ENCODE assay signal across 8 cellular contexts in the genomic region with DNA sequence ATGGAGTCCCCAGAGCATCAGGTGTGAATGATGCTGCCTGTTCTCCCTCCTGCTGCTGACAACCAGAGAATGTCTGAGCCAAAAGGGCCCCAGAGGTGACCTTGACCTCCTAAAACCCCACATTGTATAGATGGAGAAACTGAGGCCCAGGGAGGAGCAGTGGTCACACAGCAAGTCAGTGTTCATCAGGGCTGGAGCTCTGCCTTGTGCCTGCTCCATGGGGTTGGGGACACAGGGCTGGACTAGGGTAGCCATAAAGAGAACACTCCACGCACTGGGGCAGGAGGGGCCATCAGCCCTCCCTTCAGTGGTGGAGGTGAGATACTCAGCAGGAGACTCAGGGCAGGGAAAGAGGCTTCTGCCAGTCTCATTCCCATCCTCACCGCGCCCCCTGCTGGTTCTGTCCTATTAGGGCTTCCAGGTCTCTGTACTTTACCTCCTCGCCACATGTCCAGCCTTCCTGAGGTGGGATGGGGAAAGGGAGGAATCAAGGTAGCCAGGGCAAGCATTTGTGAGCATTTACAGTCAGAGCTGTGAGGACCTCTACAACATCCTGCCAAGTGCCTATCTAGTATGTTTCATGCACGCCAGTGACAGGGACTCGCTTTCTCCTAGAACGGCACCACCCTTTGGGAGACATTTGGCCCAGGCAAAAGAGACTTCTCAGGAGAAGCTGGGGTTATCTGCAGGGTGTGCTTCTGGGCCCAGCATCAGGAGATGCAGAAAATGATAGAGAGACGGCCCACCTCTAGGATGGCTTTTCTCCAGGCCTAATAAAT. TPM values are rescaled to one million over a fixed set of nuclear protein-coding genes. Genes with fewer than 3 reads are reported as not detected.
A peak's percentile ranks its signal among the peaks of the same experiment; 100 is the strongest.
DNase-seq lines count a peak whose midpoint lies in the region; ATAC-seq, FAIRE-seq and TF ChIP-seq lines count a peak whose summit lies in the region.

No MANE protein-coding gene starts in this region.

- H3K4me2 ChIP-seq in trophoblast cell (ENCODE audit: low read length): no peak overlapping the region

- peak overlapping the region; percentile 73 for H2BK120ac ChIP-seq in trophoblast cell (ENCODE audit: insufficient read depth, low read length, poor library complexity)

- no peaks in the 10 kb centered on the region for H3K79me2 ChIP-seq in trophoblast cell (ENCODE audit: control insufficient read depth, insufficient read depth, low read length, poor library complexity)

- no peak for TF ChIP-seq EP300 in gastroesophageal sphincter (IDR thresholded peaks at IDR 0.05)

- peak overlapping the region; percentile 80 for H4K91ac ChIP-seq in trophoblast cell (ENCODE audit: low read depth, low read length)

- peak; percentile 52 for TF ChIP-seq CTCF in CD8-positive, alpha-beta T cell (IDR thresholded peaks at IDR 0.05)
- TF ChIP-seq CTCF in RWPE1 (conservative IDR thresholded peaks at IDR 0.05; ENCODE audit: low read depth): peak; percentile 48
- TF ChIP-seq CTCF in gastroesophageal sphincter (IDR thresholded peaks at IDR 0.05): peak; percentile 28 to 71 (median 61)

- WGBS in gastroesophageal sphincter (ENCODE audit: low coverage in 1 of 2), 2 donors: 7 to 29% methylated on average over 2 of the region's 8 CpGs
- no CpG with 5 or more reads among the region's 8 CpGs for WGBS in trophoblast cell (ENCODE audit: extremely low coverage, insufficient coverage, insufficient read length)

- H3K23ac ChIP-seq in trophoblast cell (ENCODE audit: low read length): no peak overlapping the region

- no peaks in the 10 kb centered on the region for H3K9me3 Mint-ChIP-seq in CD8-positive, alpha-beta T cell

- no peaks in the 10 kb centered on the region for H3K4me1 Mint-ChIP-seq in CD8-positive, alpha-beta T cell (ENCODE audit: low read depth)

- no peak overlapping the region for H4K12ac ChIP-seq in trophoblast cell (ENCODE audit: low read depth, low read length)

- H3K18ac ChIP-seq in trophoblast cell (ENCODE audit: low read length): peak overlapping the region; percentile 47

- H3K14ac ChIP-seq in trophoblast cell (ENCODE audit: low read length): peak overlapping the region; percentile 61

- H2AK5ac ChIP-seq in trophoblast cell (ENCODE audit: low read length): peak overlapping the region; percentile 73

- H4K8ac ChIP-seq in trophoblast cell (ENCODE audit: low read depth, low read length): peak overlapping the region; percentile 57

- peak overlapping the region; percentile 46 for H2BK5ac ChIP-seq in trophoblast cell (ENCODE audit: low read depth, low read length, poor library complexity)

- CTCF ChIA-PET in CD8-positive, alpha-beta T cell (lab: Charles Lee): interaction anchor here (0.6 to 3.7 kb wide), 20 partner anchors 9 to 729 kb away, joined by 3 to 27 read pairs (median 4); no protein-coding TSS in a partner anchor
- CTCF ChIA-PET in RWPE1 (lab: Yijun Ruan, JAX): interaction anchor here (0.5 to 1.7 kb wide), 11 partner anchors 10 to 217 kb away, joined by 3 to 5 read pairs (median 4); no protein-coding TSS in a partner anchor

- H3K27ac ChIP-seq in CD8-positive, alpha-beta T cell (ENCODE audit: low read depth, low read length): no peak overlapping the region
- no peak overlapping the region for H3K27ac ChIP-seq in RWPE1
- no peak overlapping the region for H3K27ac ChIP-seq in gastroesophageal sphincter
- H3K27ac ChIP-seq in trophoblast cell (ENCODE audit: low read depth, low read length): peak overlapping the region; percentile 12

- intact Hi-C loops in CD8-positive, alpha-beta T cell (cut with DNase I, micrococcal nuclease): loop anchor here (1.0 kb wide), 1 partner anchor 103 kb away; no protein-coding TSS in a partner anchor

- no peak overlapping the region for H3K27ac Mint-ChIP-seq in CD8-positive, alpha-beta T cell

- no peak overlapping the region for H3K4me3 ChIP-seq in CD8-positive, alpha-beta T cell (ENCODE audit: low read depth, low read length)
- H3K4me3 ChIP-seq in gastroesophageal sphincter (no peak overlapping the region), trophoblast cell (ENCODE audit: low read depth, low read length) (no peak overlapping the region)

- H3K36me3 ChIP-seq in CD8-positive, alpha-beta T cell (ENCODE audit: insufficient read depth, low read length): no peaks in the 10 kb centered on the region
- no peaks in the 10 kb centered on the region for H3K36me3 ChIP-seq in gastroesophageal sphincter
- H3K36me3 ChIP-seq in trophoblast cell (ENCODE audit: control insufficient read depth in 1 of 2, insufficient read depth in 2 of 2, low read length in 2 of 2): no peaks in the 10 kb centered on the region

- peak overlapping the region; percentile 88 for H2BK12ac ChIP-seq in trophoblast cell (ENCODE audit: low read length)

- FAIRE-seq in urothelium cell line (lab: Jason Lieb, UNC): no peak

- no peaks in the 10 kb centered on the region for H3K27me3 Mint-ChIP-seq in CD8-positive, alpha-beta T cell (ENCODE audit: low read depth)

- no peak for TF ChIP-seq POLR2A in gastroesophageal sphincter (IDR thresholded peaks at IDR 0.05)

- H3K27me3 ChIP-seq in CD8-positive, alpha-beta T cell (ENCODE audit: insufficient read depth, low read length): no peaks in the 10 kb centered on the region
- H3K27me3 ChIP-seq in gastroesophageal sphincter: peaks cover 9% of the 10 kb centered on the region
- no peaks in the 10 kb centered on the region for H3K27me3 ChIP-seq in trophoblast cell (ENCODE audit: insufficient read depth, low read length)

- H3K4ac ChIP-seq in trophoblast cell (ENCODE audit: low read depth, low read length): no peak overlapping the region

- no peaks in the 10 kb centered on the region for H3K4me1 ChIP-seq in CD8-positive, alpha-beta T cell (ENCODE audit: insufficient read depth, low read length)
- no peaks in the 10 kb centered on the region for H3K4me1 ChIP-seq in gastroesophageal sphincter
- peaks cover 17% of the 10 kb centered on the region in 2 experiments for H3K4me1 ChIP-seq in trophoblast cell (ENCODE audit: control insufficient read depth in 1 of 2, insufficient read depth in 2 of 2, low read length in 2 of 2)

- H3K79me1 ChIP-seq in trophoblast cell (ENCODE audit: low read length): peaks cover 14% of the 10 kb centered on the region

- no peak overlapping the region for H3K4me3 Mint-ChIP-seq in CD8-positive, alpha-beta T cell

- peak; percentile 56 for ATAC-seq in CD8-positive, alpha-beta T cell
- peak; percentile 51 for ATAC-seq in HG02885 (IDR thresholded peaks at IDR 0.05; ENCODE audit: poor library complexity, unreplicated experiment)
- ATAC-seq in gastroesophageal sphincter: peak; percentile 29
- no peak for ATAC-seq in GM21515 (IDR thresholded peaks at IDR 0.05; ENCODE audit: unreplicated experiment)

- H3K9ac ChIP-seq in trophoblast cell (ENCODE audit: low read length): no peak overlapping the region

- peak; percentile 29 to 72 (median 53) for DNase-seq in CD8-positive, alpha-beta T cell
- DNase-seq in RWPE1 (ENCODE audit: low spot score) (peak; percentile 55), trophoblast cell (peak; percentile 73 to 88), urothelium cell line (ENCODE audit: low spot score) (peak; percentile 56)
- peak; percentile 85 for DNase-seq in activated effector memory CD4-positive, alpha-beta T cell treated with anti-CD3 and anti-CD28 coated beads, Interleukin-2, amount 50 U/mL, for 16 hours

- H3K9me3 ChIP-seq in CD8-positive, alpha-beta T cell (ENCODE audit: low read length): no peaks in the 10 kb centered on the region
- no peaks in the 10 kb centered on the region for H3K9me3 ChIP-seq in gastroesophageal sphincter
- no peaks in the 10 kb centered on the region for H3K9me3 ChIP-seq in trophoblast cell (ENCODE audit: insufficient read depth, low read depth, low read length)

- no peaks in the 10 kb centered on the region for H3K36me3 Mint-ChIP-seq in CD8-positive, alpha-beta T cell

- POLR2A ChIA-PET in CD8-positive, alpha-beta T cell (lab: Charles Lee): interaction anchor here (0.9 kb wide), 1 partner anchor 109 kb away, joined by 3 read pairs; no protein-coding TSS in a partner anchor
- POLR2A ChIA-PET in RWPE1 (lab: Yijun Ruan, JAX; ENCODE audit: low non-redundant PET): no interaction called here

- H2AFZ ChIP-seq in trophoblast cell (ENCODE audit: insufficient read depth, low read length, poor library complexity): peak overlapping the region; percentile 17

RNA-seq across cellular contexts. Expression of a gene that starts 43.2 kb away (rescaled TPM):
- 10 to 100 TPM in 1 of 2 experiments, 1 to 10 TPM in 1; 9.6 to 10.7 TPM for total RNA-seq in CD8-positive, alpha-beta T cell
- total RNA-seq in gastroesophageal sphincter: 1 to 10 TPM; 4.1 to 7.5 (median 6.0) TPM
- polyA plus RNA-seq in trophoblast cell (2013): 6.7 and 7.2 TPM in 2 replicates
